In genomic region chr19:19371056-19371455, GRCh38 we compare ENCODE assay signal across 2 cellular contexts.
TF ChIP-seq lines count a peak whose summit lies in the region.

No MANE protein-coding gene starts in this region.

TF ChIP-seq in H1, 55 proteins besides CTCF, POLR2A, EP300 and RAD21:
- TF ChIP-seq PHF8 (conservative IDR thresholded peaks at IDR 0.05; ENCODE audit: low read depth, low read length) (no peak), MAFK (IDR thresholded peaks at IDR 0.05; ENCODE audit: low read depth, low read length) (no peak), SIRT6 (IDR thresholded peaks at IDR 0.05; ENCODE audit: low read length) (no peak), TAF1 (IDR thresholded peaks at IDR 0.05; ENCODE audit: low read depth, low read length) (no peak), CBX8 (IDR thresholded peaks at IDR 0.05; ENCODE audit: borderline replicate concordance, low read depth, low read length) (no peak), ZNF274 (IDR thresholded peaks at IDR 0.05; ENCODE audit: borderline replicate concordance, extremely low read depth, low read length) (no peak), E2F6 (IDR thresholded peaks at IDR 0.05) (no peak), RFX5 (IDR thresholded peaks at IDR 0.05; ENCODE audit: borderline replicate concordance, low read depth, low read length) (no peak), YY1 (IDR thresholded peaks at IDR 0.05; ENCODE audit: low read depth, low read length) (no peak), ATF3 (IDR thresholded peaks at IDR 0.05; ENCODE audit: insufficient read depth, low read depth, low read length) (no peak), BACH1 (IDR thresholded peaks at IDR 0.05; ENCODE audit: low read length) (no peak), ATF2 (IDR thresholded peaks at IDR 0.05; ENCODE audit: low read length) (no peak), ASH2L (IDR thresholded peaks at IDR 0.05; ENCODE audit: low read length) (no peak), SIN3A (conservative IDR thresholded peaks at IDR 0.05 in 1 of 2, IDR thresholded peaks at IDR 0.05 in 1 of 2; ENCODE audit: low read depth in 1 of 2, low read length in 2 of 2) (no peak), CBX5 (IDR thresholded peaks at IDR 0.05; ENCODE audit: low read depth, low read length) (no peak), TBP (IDR thresholded peaks at IDR 0.05; ENCODE audit: low read depth, low read length) (no peak), SAP30 (IDR thresholded peaks at IDR 0.05; ENCODE audit: insufficient read depth, insufficient replicate concordance, low read length) (no peak), RBBP5 (IDR thresholded peaks at IDR 0.05; ENCODE audit: borderline replicate concordance, low read depth, low read length) (no peak)

TF ChIP-seq in GM12891, 5 proteins besides CTCF, POLR2A, EP300 and RAD21:
- TF ChIP-seq PAX5 (IDR thresholded peaks at IDR 0.05; ENCODE audit: insufficient read depth, low read length, severe bottlenecking) = no peak
- no peak for TF ChIP-seq TAF1 (IDR thresholded peaks at IDR 0.05; ENCODE audit: low read depth, low read length)
- no peak for TF ChIP-seq POU2F2 (IDR thresholded peaks at IDR 0.05; ENCODE audit: low read depth, low read length)
- no peak for TF ChIP-seq POLR2AphosphoS5 (IDR thresholded peaks at IDR 0.05; ENCODE audit: low read depth, low read length)
- no peak for TF ChIP-seq SPI1 (IDR thresholded peaks at IDR 0.05; ENCODE audit: low read depth, low read length)
